Comparison of ENCODE assay signal across 8 cellular contexts in the genomic region with DNA sequence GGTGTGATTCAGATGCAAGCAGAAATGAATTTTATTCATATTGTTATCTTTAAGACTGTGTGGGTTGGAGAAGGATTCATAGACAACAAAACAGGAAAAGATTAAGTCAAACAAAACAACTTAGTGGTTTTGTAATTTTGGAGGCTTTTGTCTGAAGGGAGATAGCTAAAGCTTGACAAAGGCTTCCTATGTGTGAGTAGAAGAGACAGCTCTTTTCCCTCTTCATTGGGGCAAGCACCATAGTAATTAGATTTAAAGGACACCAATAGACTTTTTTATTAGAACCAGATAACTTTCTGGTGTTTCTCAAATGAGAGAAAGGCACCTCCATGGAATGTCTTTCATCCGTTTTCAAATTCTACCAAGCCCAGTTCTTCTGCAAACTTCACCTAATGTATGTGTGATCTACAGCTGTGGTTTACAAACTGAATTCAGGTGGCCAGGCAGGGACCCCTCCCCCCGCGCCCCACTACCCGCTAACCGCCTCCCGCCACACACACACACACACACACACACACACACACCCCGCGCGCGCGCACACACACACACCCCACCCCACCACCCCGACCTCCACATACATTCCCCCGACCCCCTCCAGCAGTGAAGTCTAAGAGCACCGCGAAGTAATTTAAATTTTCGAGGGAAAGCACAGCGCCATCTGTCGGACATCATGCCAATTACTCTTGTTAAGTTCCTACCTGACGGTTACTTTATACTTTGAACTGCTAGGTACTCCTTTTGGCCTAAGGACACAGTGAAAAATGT. TPM values are rescaled to one million over a fixed set of nuclear protein-coding genes. Genes with fewer than 3 reads are reported as not detected.
DNase-seq lines count a peak whose midpoint lies in the region; ATAC-seq and TF ChIP-seq lines count a peak whose summit lies in the region.

No MANE protein-coding gene starts in this region.

- H3K9ac ChIP-seq in PC-3 (ENCODE audit: low read length) = no peak overlapping the region
- no peak overlapping the region for H3K9ac ChIP-seq in parathyroid adenoma

- peak overlapping the region; percentile 61 for H2AFZ ChIP-seq in PC-3 (ENCODE audit: low read length)
- peak overlapping the region; percentile 70 for H2AFZ ChIP-seq in parathyroid adenoma

- peaks cover 35% of the 10 kb centered on the region for H3K4me1 ChIP-seq in PC-3 (ENCODE audit: insufficient read depth, low read length)
- H3K4me1 ChIP-seq in parathyroid adenoma = no peaks in the 10 kb centered on the region
- H3K4me1 ChIP-seq in upper lobe of right lung = peaks cover 4% of the 10 kb centered on the region

- no peaks in the 10 kb centered on the region for H4K20me1 ChIP-seq in PC-3 (ENCODE audit: low read length)

- H3K9me3 Mint-ChIP-seq in activated T-helper 17 cell treated with anti-CD3 and anti-CD28 coated beads, Interleukin-2, amount 50 U/mL, for 72 hours = no peaks in the 10 kb centered on the region

- POLR2A ChIA-PET in PC-3 (lab: Charles Lee; ENCODE audit: unreplicated experiment) = no interaction called here

- TF ChIP-seq CTCF in PC-3 (conservative IDR thresholded peaks at IDR 0.05; ENCODE audit: low read depth, low read length) = peak; percentile 79
- peak; percentile 61 for TF ChIP-seq CTCF in parathyroid adenoma (IDR thresholded peaks at IDR 0.05)
- peak; percentile 60 for TF ChIP-seq CTCF in upper lobe of right lung (IDR thresholded peaks at IDR 0.05)

- H3K9me3 ChIP-seq in PC-3 (ENCODE audit: low read length) = no peaks in the 10 kb centered on the region
- H3K9me3 ChIP-seq in parathyroid adenoma (ENCODE audit: control insufficient read depth, low read length) = no peaks in the 10 kb centered on the region
- no peaks in the 10 kb centered on the region for H3K9me3 ChIP-seq in upper lobe of right lung

- DNase-seq in PC-3 (peak; percentile 83), foreskin melanocyte (peak; percentile 48), upper lobe of right lung (peak; percentile 63)

- H3K4me3 Mint-ChIP-seq in activated T-helper 17 cell treated with anti-CD3 and anti-CD28 coated beads, Interleukin-2, amount 50 U/mL, for 72 hours = peak overlapping the region; percentile 42

- H3K27ac ChIP-seq in PC-3 (ENCODE audit: low read length) = peak overlapping the region; percentile 57
- no peak overlapping the region for H3K27ac ChIP-seq in parathyroid adenoma
- no peak overlapping the region for H3K27ac ChIP-seq in upper lobe of right lung

- H3K4me2 ChIP-seq in PC-3 (ENCODE audit: low read length) (peak overlapping the region; percentile 57), parathyroid adenoma (ENCODE audit: low read length) (peak overlapping the region; percentile 63)

- ATAC-seq in GM18499 (IDR thresholded peaks at IDR 0.05; ENCODE audit: insufficient read depth, unreplicated experiment) = peak; percentile 63
- peak; percentile 79 for ATAC-seq in HG02970 (IDR thresholded peaks at IDR 0.05; ENCODE audit: low FRiP score, unreplicated experiment)
- ATAC-seq in PC-3 = peak; percentile 42
- peak; percentile 62 for ATAC-seq in activated T-helper 17 cell treated with anti-CD3 and anti-CD28 coated beads, Interleukin-2, amount 50 U/mL, for 72 hours (replicated peaks)
- ATAC-seq in upper lobe of right lung = peak; percentile 94
- ATAC-seq in GM21825 (IDR thresholded peaks at IDR 0.05; ENCODE audit: unreplicated experiment) = no peak

- CTCF ChIA-PET in PC-3 (lab: Charles Lee) = interaction anchor here (0.6 to 0.8 kb wide), 4 partner anchors 13 to 75 kb away, joined by 3 to 12 read pairs (median 4); no protein-coding TSS in a partner anchor

- intact Hi-C loops in PC-3 (cut with micrococcal nuclease) = loop anchor here (2.0 to 5.0 kb wide), 4 partner anchors 52 to 211 kb away; no protein-coding TSS in a partner anchor
- intact Hi-C loops in upper lobe of right lung (cut with DNase I) = no loop called here

- H3K27ac Mint-ChIP-seq in activated T-helper 17 cell treated with anti-CD3 and anti-CD28 coated beads, Interleukin-2, amount 50 U/mL, for 72 hours = no peak overlapping the region

- no TSS peak for BruUV-seq in PC-3 (replicated peaks; lab: Mats Ljungman, UMichigan)

- no peaks in the 10 kb centered on the region for H3K36me3 ChIP-seq in PC-3 (ENCODE audit: low read depth, low read length)
- H3K36me3 ChIP-seq in parathyroid adenoma (ENCODE audit: control insufficient read depth, insufficient read depth, low read length) = no peaks in the 10 kb centered on the region
- H3K36me3 ChIP-seq in upper lobe of right lung = no peaks in the 10 kb centered on the region

- H3K27me3 Mint-ChIP-seq in activated T-helper 17 cell treated with anti-CD3 and anti-CD28 coated beads, Interleukin-2, amount 50 U/mL, for 72 hours = peaks cover 12% of the 10 kb centered on the region

- H3K4me3 ChIP-seq in PC-3 (ENCODE audit: low read length) (peak overlapping the region; percentile 45), parathyroid adenoma (ENCODE audit: low read depth, low read length) (peak overlapping the region; percentile 42), upper lobe of right lung (no peak overlapping the region)

- H3K79me2 ChIP-seq in PC-3 (ENCODE audit: low read length) (no peaks in the 10 kb centered on the region), parathyroid adenoma (no peaks in the 10 kb centered on the region)

- no peaks in the 10 kb centered on the region for H3K4me1 Mint-ChIP-seq in activated T-helper 17 cell treated with anti-CD3 and anti-CD28 coated beads, Interleukin-2, amount 50 U/mL, for 72 hours

- H3K27me3 ChIP-seq in PC-3 (ENCODE audit: low read length) (no peaks in the 10 kb centered on the region), parathyroid adenoma (ENCODE audit: control insufficient read depth, insufficient read depth, low read length) (no peaks in the 10 kb centered on the region), upper lobe of right lung (no peaks in the 10 kb centered on the region)

- no peaks in the 10 kb centered on the region for H3K9me2 ChIP-seq in PC-3 (replicated peaks; ENCODE audit: low read length)

- no peaks in the 10 kb centered on the region for H3K36me3 Mint-ChIP-seq in activated T-helper 17 cell treated with anti-CD3 and anti-CD28 coated beads, Interleukin-2, amount 50 U/mL, for 72 hours (ENCODE audit: low read depth)

- peaks cover 3% of the 10 kb centered on the region for H3F3A ChIP-seq in PC-3 (ENCODE audit: low read length, unreplicated experiment)

RNA-seq across cellular contexts. Expression of gene PPP1R1C, which starts 31.7 kb away (rescaled TPM):
- total RNA-seq in PC-3 (2014; rRNA removed) (1.4 and 1.5 TPM in 2 replicates), upper lobe of right lung (5.8 TPM)
- not detected for total RNA-seq in activated T-helper 17 cell treated with anti-CD3 and anti-CD28 coated beads, Interleukin-2, amount 50 U/mL, for 72 hours
